In genomic region chr7:16063241-16063640, GRCh38 we compare ENCODE assay signal across 17 cellular contexts.
DNase-seq lines count a peak whose midpoint lies in the region; ATAC-seq and TF ChIP-seq lines count a peak whose summit lies in the region.
"Had no signal": no experiment of that assay in that cellular context is flagged by ENCODE, and none has a peak within 500 bp of the region (broad histone marks: within the 10 kb centered on the region; RNA-seq: fewer than 3 reads in every experiment).

No MANE protein-coding gene starts in this region.

- H3K9me3 Mint-ChIP-seq in glutamatergic neuron (ENCODE audit: unreplicated experiment) = peaks cover 4% of the 10 kb centered on the region
- H3K9me3 Mint-ChIP-seq: stimulated activated effector memory CD8-positive, alpha-beta T cell treated with anti-CD3 and anti-CD28 coated beads, Interleukin-12 subunit alpha, Interleukin-12 subunit beta, amount 100 ng/mL, for 72 hours had no signal

- peaks cover 10% of the 10 kb centered on the region for H3K27me3 Mint-ChIP-seq in glutamatergic neuron (ENCODE audit: unreplicated experiment)
- H3K27me3 Mint-ChIP-seq: CD4-positive, CD25-positive, alpha-beta regulatory T cell had no signal

- DNase-seq in NCI-H748 (lab: John Stamatoyannopoulos, UW; ENCODE audit: unreplicated experiment) (peak; percentile 19), NCI-H748 treated with DMSO at 0.1 percent for 48 hours (lab: John Stamatoyannopoulos, UW) (no peak), SK-N-MC (ENCODE audit: low read depth, low spot score) (no peak), glutamatergic neuron (no peak), smooth muscle cell (lab: John Stamatoyannopoulos, UW; ENCODE audit: unreplicated experiment) (no peak), mesenteric fat pad (ENCODE audit: low spot score) (no peak)
- DNase-seq: activated effector memory CD4-positive, alpha-beta T cell treated with anti-CD3 and anti-CD28 coated beads, Interleukin-2, amount 50 U/mL, for 16 hours; aorta; CD4-positive, CD25-positive, alpha-beta regulatory T cell; kidney glomerular epithelial cell; mucosa of descending colon; Peyer's patch; spleen had no signal

- H3K27ac Mint-ChIP-seq in glutamatergic neuron (ENCODE audit: unreplicated experiment) = peak overlapping the region; percentile 76
- H3K27ac Mint-ChIP-seq: CD4-positive, CD25-positive, alpha-beta regulatory T cell; stimulated activated effector memory CD8-positive, alpha-beta T cell treated with anti-CD3 and anti-CD28 coated beads, Interleukin-12 subunit alpha, Interleukin-12 subunit beta, amount 100 ng/mL, for 72 hours had no signal

- H3K79me2 ChIP-seq in smooth muscle cell (ENCODE audit: low read depth) = no peaks in the 10 kb centered on the region
- H3K79me2 ChIP-seq: hepatocyte had no signal

- no peaks in the 10 kb centered on the region for H3F3A ChIP-seq in smooth muscle cell (ENCODE audit: low read depth)

- no peaks in the 10 kb centered on the region for H3K4me1 ChIP-seq in smooth muscle cell (ENCODE audit: low read depth)
- H3K4me1 ChIP-seq: Peyer's patch had no signal

- 87% methylated on average over 3 of the region's 3 CpGs for WGBS in smooth muscle cell (ENCODE audit: low lambda C conversion rate)

- peaks cover 36% of the 10 kb centered on the region for H3K4me1 Mint-ChIP-seq in glutamatergic neuron (ENCODE audit: low read depth, unreplicated experiment)
- H3K4me1 Mint-ChIP-seq: CD4-positive, CD25-positive, alpha-beta regulatory T cell had no signal

- H3K4me2 ChIP-seq in smooth muscle cell = no peak overlapping the region

- H4K20me1 ChIP-seq in smooth muscle cell (ENCODE audit: low read depth) = no peaks in the 10 kb centered on the region

- ATAC-seq in GM19395 (IDR thresholded peaks at IDR 0.05; ENCODE audit: unreplicated experiment) (no peak), HG03469 (IDR thresholded peaks at IDR 0.05; ENCODE audit: unreplicated experiment) (no peak)
- ATAC-seq: mucosa of descending colon; stimulated activated effector memory CD8-positive, alpha-beta T cell treated with anti-CD3 and anti-CD28 coated beads, Interleukin-12 subunit alpha, Interleukin-12 subunit beta, amount 100 ng/mL, for 72 hours had no signal

- H3K9ac ChIP-seq in SK-N-MC (ENCODE audit: insufficient read length) (no peak overlapping the region), smooth muscle cell (ENCODE audit: low read depth) (no peak overlapping the region)

- H3K36me3 Mint-ChIP-seq in glutamatergic neuron (ENCODE audit: unreplicated experiment) = no peaks in the 10 kb centered on the region
- H3K36me3 Mint-ChIP-seq: CD4-positive, CD25-positive, alpha-beta regulatory T cell; stimulated activated effector memory CD8-positive, alpha-beta T cell treated with anti-CD3 and anti-CD28 coated beads, Interleukin-12 subunit alpha, Interleukin-12 subunit beta, amount 100 ng/mL, for 72 hours had no signal

- H3K27ac ChIP-seq in SK-N-MC (no peak overlapping the region), smooth muscle cell (ENCODE audit: low read depth) (no peak overlapping the region)
- H3K27ac ChIP-seq: hepatocyte, Peyer's patch had no signal

- no peak overlapping the region for H3K4me3 Mint-ChIP-seq in glutamatergic neuron (ENCODE audit: unreplicated experiment)
- H3K4me3 Mint-ChIP-seq: CD4-positive, CD25-positive, alpha-beta regulatory T cell; stimulated activated effector memory CD8-positive, alpha-beta T cell treated with anti-CD3 and anti-CD28 coated beads, Interleukin-12 subunit alpha, Interleukin-12 subunit beta, amount 100 ng/mL, for 72 hours had no signal

- H3K4me3 ChIP-seq in SK-N-MC (peak overlapping the region; percentile 22; the same call in 1 of the 2 replicates), smooth muscle cell (no peak overlapping the region)
- H3K4me3 ChIP-seq: hepatocyte, mucosa of descending colon, Peyer's patch, spleen had no signal

- H3K36me3 ChIP-seq in SK-N-MC (ENCODE audit: insufficient read depth, low read length) (no peaks in the 10 kb centered on the region), smooth muscle cell (ENCODE audit: low read depth) (no peaks in the 10 kb centered on the region)
- H3K36me3 ChIP-seq: Peyer's patch, spleen had no signal

- TF ChIP-seq CTCF in glutamatergic neuron (IDR thresholded peaks at IDR 0.05; ENCODE audit: partially characterized antibody, unreplicated experiment) = no peak
- no peak for TF ChIP-seq CTCF in smooth muscle cell (IDR thresholded peaks at IDR 0.05; ENCODE audit: borderline replicate concordance, insufficient read depth, poor library complexity, severe bottlenecking)

- H3K9me3 ChIP-seq in SK-N-MC (ENCODE audit: low read depth, low read length) (no peaks in the 10 kb centered on the region), smooth muscle cell (replicated peaks; ENCODE audit: low read depth) (no peaks in the 10 kb centered on the region)
- H3K9me3 ChIP-seq: mucosa of descending colon, Peyer's patch, spleen had no signal

- H3K27me3 ChIP-seq in smooth muscle cell (ENCODE audit: low read depth) = no peaks in the 10 kb centered on the region
- H3K27me3 ChIP-seq: hepatocyte, Peyer's patch, spleen had no signal

- H2AFZ ChIP-seq in smooth muscle cell (ENCODE audit: low read depth) = peak overlapping the region; percentile 36
- H2AFZ ChIP-seq: hepatocyte had no signal
